In genomic region chr17:77393274-77393600, GRCh38 we compare ENCODE assay signal across 13 cellular contexts.
DNase-seq lines count a peak whose midpoint lies in the region; ATAC-seq and TF ChIP-seq lines count a peak whose summit lies in the region.
"Had no signal": no experiment of that assay in that cellular context is flagged by ENCODE, and none has a peak within 500 bp of the region (broad histone marks: within the 10 kb centered on the region; RNA-seq: fewer than 3 reads in every experiment).

No MANE protein-coding gene starts in this region.

- H3K4me2 ChIP-seq in IMR-90 (ENCODE audit: low read depth, low read length), result no peak overlapping the region

- H4K8ac ChIP-seq in IMR-90 (ENCODE audit: low read depth in 2 of 2, low read length in 2 of 2), result peak overlapping the region; percentile 77 to 84; a peak in 3 of 4 replicates

- no peak overlapping the region for H2AFZ ChIP-seq in IMR-90 (replicated peaks; ENCODE audit: low read length, poor library complexity)

- H3K27me3 Mint-ChIP-seq in osteocyte (ENCODE audit: unreplicated experiment), result no peaks in the 10 kb centered on the region
- H3K27me3 Mint-ChIP-seq in stimulated activated naive CD8-positive, alpha-beta T cell treated with anti-CD3 and anti-CD28 coated beads, Interleukin-15, amount 100 ng/mL, for 72 hours, result no peaks in the 10 kb centered on the region

- no peak for TF ChIP-seq RAD21 in IMR-90 (IDR thresholded peaks at IDR 0.05; ENCODE audit: low read length)

- peak overlapping the region; percentile 92 for H3K14ac ChIP-seq in IMR-90 (replicated peaks; ENCODE audit: low read depth, low read length)

- BruUV-seq in IMR-90 (replicated peaks; lab: Mats Ljungman, UMichigan), result no TSS peak

- 0 out of 2 replicates have a peak overlapping the region, but pooled peaks have one; percentile 47 for H4K5ac ChIP-seq in IMR-90 (ENCODE audit: low read depth, low read length)

- H3K36me3 ChIP-seq in IMR-90 (ENCODE audit: control insufficient read depth, insufficient read depth, low read length), result peaks cover 14% of the 10 kb centered on the region
- H3K36me3 ChIP-seq in effector memory CD4-positive, alpha-beta T cell (ENCODE audit: control insufficient read depth, insufficient read depth, low read length), result peaks cover 4% of the 10 kb centered on the region

- H3K4me1 Mint-ChIP-seq in osteocyte (ENCODE audit: unreplicated experiment), result peaks cover 76% of the 10 kb centered on the region
- peaks cover 91% of the 10 kb centered on the region for H3K4me1 Mint-ChIP-seq in stimulated activated naive CD8-positive, alpha-beta T cell treated with anti-CD3 and anti-CD28 coated beads, Interleukin-15, amount 100 ng/mL, for 72 hours

- peaks cover 7% of the 10 kb centered on the region for H3K36me3 Mint-ChIP-seq in osteocyte (ENCODE audit: unreplicated experiment)

- POLR2A ChIA-PET in AG04450 (lab: Yijun Ruan, JAX), result no interaction called here
- POLR2A ChIA-PET in IMR-90 (lab: Charles Lee; ENCODE audit: unreplicated experiment), result no interaction called here

- H2AK9ac ChIP-seq in IMR-90 (replicated peaks; ENCODE audit: low read depth, low read length, poor library complexity), result peak overlapping the region; percentile 98

- H3K9me3 Mint-ChIP-seq in osteocyte (ENCODE audit: unreplicated experiment), result no peaks in the 10 kb centered on the region
- no peaks in the 10 kb centered on the region for H3K9me3 Mint-ChIP-seq in stimulated activated naive CD8-positive, alpha-beta T cell treated with anti-CD3 and anti-CD28 coated beads, Interleukin-15, amount 100 ng/mL, for 72 hours

- peak overlapping the region; percentile 98 for H3K4ac ChIP-seq in IMR-90 (ENCODE audit: low read depth, low read length)

- no peak for DNase-seq in AG04450 (ENCODE audit: low read depth, low spot score)
- DNase-seq in IMR-90, result no peak
- DNase-seq in effector memory CD4-positive, alpha-beta T cell, result no peak
- DNase-seq in osteocyte (ENCODE audit: extremely low spot score, unreplicated experiment), result no peak
- DNase-seq in DMS53 treated with DMSO at 0.1 percent for 48 hours (lab: John Stamatoyannopoulos, UW; ENCODE audit: unreplicated experiment), result no peak
- no peak for DNase-seq in DMS 273 (lab: John Stamatoyannopoulos, UW; ENCODE audit: unreplicated experiment)
- DNase-seq in stimulated activated naive CD8-positive, alpha-beta T cell treated with anti-CD3 and anti-CD28 coated beads, Interleukin-15, amount 100 ng/mL, for 72 hours, result no peak
- DNase-seq: activated CD8-positive, alpha-beta memory T cell treated with anti-CD3 and anti-CD28 coated beads, Interleukin-2, amount 50 U/mL, for 48 hours; GOT3; NCI-H1694 treated with DMSO at 0.1 percent for 48 hours; stimulated activated naive CD8-positive, alpha-beta T cell treated with anti-CD3 and anti-CD28 coated beads, Interleukin-15, Interleukin-2, amounts not matched to agents 100 U/mL and 50 U/mL, for 24 hours had no signal

- no peak overlapping the region for H3K4me3 Mint-ChIP-seq in osteocyte (ENCODE audit: unreplicated experiment)
- H3K4me3 Mint-ChIP-seq in stimulated activated naive CD8-positive, alpha-beta T cell treated with anti-CD3 and anti-CD28 coated beads, Interleukin-15, amount 100 ng/mL, for 72 hours, result peak overlapping the region in 1 of 2 donors; percentile 69

- in situ Hi-C loops in IMR-90 (cut with MboI; ENCODE audit: low sequenced_read_pairs), result no loop called here

- H3K56ac ChIP-seq in IMR-90 (ENCODE audit: extremely low read depth, insufficient read depth, low read length), result peak overlapping the region; percentile 97; the same call in 1 of the 2 replicates

- TF ChIP-seq CTCF in AG04450 (IDR thresholded peaks at IDR 0.05; ENCODE audit: low read depth, low read length) (no peak), IMR-90 (conservative IDR thresholded peaks at IDR 0.05; ENCODE audit: low read depth, low read length) (no peak), osteocyte (IDR thresholded peaks at IDR 0.05) (no peak)

- no peak overlapping the region for H2BK20ac ChIP-seq in IMR-90 (ENCODE audit: low read depth, low read length)

- H2BK5ac ChIP-seq in IMR-90 (ENCODE audit: low read depth, low read length, poor library complexity, severe bottlenecking), result peak overlapping the region; percentile 91

- H4K91ac ChIP-seq in IMR-90 (ENCODE audit: insufficient read depth, low read depth, low read length), result peak overlapping the region; percentile 98

- CTCF ChIA-PET in AG04450 (lab: Charles Lee) (interaction anchor here (1.4 kb wide), 1 partner anchor 37 kb away, joined by 5 read pairs; no protein-coding TSS in a partner anchor), IMR-90 (lab: Yijun Ruan, JAX) (interaction anchor here (1.0 kb wide), 1 partner anchor 10 kb away, joined by 3 read pairs; no protein-coding TSS in a partner anchor)

- peaks cover 16 to 89% of the 10 kb centered on the region in 2 experiments; a peak in 3 of 4 replicates for H3K79me1 ChIP-seq in IMR-90 (ENCODE audit: low read depth in 1 of 2, low read length in 2 of 2)

- intact Hi-C loops in IMR-90 (cut with micrococcal nuclease), result no loop called here

- H3K4me1 ChIP-seq in IMR-90 (ENCODE audit: control insufficient read depth, insufficient read depth, low read length), result peaks cover 59% of the 10 kb centered on the region
- peaks cover 65% of the 10 kb centered on the region for H3K4me1 ChIP-seq in effector memory CD4-positive, alpha-beta T cell (ENCODE audit: control insufficient read depth, insufficient read depth, low read length, poor library complexity, severe bottlenecking)

- H3K9me3 ChIP-seq in AG04450 (ENCODE audit: control insufficient read depth, insufficient read depth, low read length) (no peaks in the 10 kb centered on the region; the same call in 1 of the 2 replicates), IMR-90 (ENCODE audit: control insufficient read depth, insufficient read depth, low read length) (no peaks in the 10 kb centered on the region)
- H3K9me3 ChIP-seq in effector memory CD4-positive, alpha-beta T cell (ENCODE audit: control insufficient read depth, low read length), result no peaks in the 10 kb centered on the region

- peak overlapping the region; percentile 85; the same call in 2 of the 3 replicates for H2BK15ac ChIP-seq in IMR-90 (ENCODE audit: low read depth, low read length)

- TF ChIP-seq POLR2A in IMR-90 (IDR thresholded peaks at IDR 0.05; ENCODE audit: low read depth, low read length), result no peak

- peak overlapping the region; percentile 65; the same call in 1 of the 2 replicates for H3K18ac ChIP-seq in IMR-90 (ENCODE audit: low read depth, low read length)

- H3K23ac ChIP-seq in IMR-90 (ENCODE audit: low read depth, low read length), result peak overlapping the region; percentile 92

- ATAC-seq in IMR-90 (ENCODE audit: low read depth), result no peak
- no peak for ATAC-seq in GM19328 (IDR thresholded peaks at IDR 0.05; ENCODE audit: unreplicated experiment)
- no peak for ATAC-seq in stimulated activated naive CD8-positive, alpha-beta T cell treated with anti-CD3 and anti-CD28 coated beads, Interleukin-15, amount 100 ng/mL, for 72 hours
- ATAC-seq: stimulated activated naive CD8-positive, alpha-beta T cell treated with anti-CD3 and anti-CD28 coated beads, Interleukin-15, Interleukin-2, amounts not matched to agents 100 U/mL and 50 U/mL, for 24 hours had no signal

- H3K4me3 ChIP-seq in AG04450 (ENCODE audit: low read depth, low read length) (no peak overlapping the region), IMR-90 (ENCODE audit: insufficient read depth, low read depth, low read length) (no peak overlapping the region)
- H3K4me3 ChIP-seq in effector memory CD4-positive, alpha-beta T cell (ENCODE audit: insufficient read depth, low read depth, low read length, poor library complexity, severe bottlenecking), result no peak overlapping the region

- no peak overlapping the region for H3K9ac ChIP-seq in IMR-90 (ENCODE audit: low read depth, low read length)

- 83% methylated on average over 1 of the region's 5 CpGs; no CpG with 5 or more reads in 1 of the 2 experiments for WGBS in IMR-90 (ENCODE audit: extremely low coverage in 2 of 2, insufficient read length in 1 of 2), 2 experiments

- H3K27ac ChIP-seq in AG04450 (ENCODE audit: low read depth, low read length), result peak overlapping the region; percentile 94
- H3K27ac ChIP-seq in IMR-90 (ENCODE audit: insufficient read depth, low read length), result peak overlapping the region; percentile 90
- H3K27ac ChIP-seq in effector memory CD4-positive, alpha-beta T cell (ENCODE audit: insufficient read depth, low read length, poor library complexity, severe bottlenecking), result peak overlapping the region; percentile 49
- H3K27ac ChIP-seq: SK-N-MC had no signal

- peak overlapping the region; percentile 98 for H2AK5ac ChIP-seq in IMR-90 (ENCODE audit: low read depth, low read length)

- H4K20me1 ChIP-seq in IMR-90 (ENCODE audit: insufficient read depth, low read length), result peaks cover 59% of the 10 kb centered on the region

- peak overlapping the region; percentile 99 for H3K27ac Mint-ChIP-seq in osteocyte (ENCODE audit: unreplicated experiment)
- H3K27ac Mint-ChIP-seq in stimulated activated naive CD8-positive, alpha-beta T cell treated with anti-CD3 and anti-CD28 coated beads, Interleukin-15, amount 100 ng/mL, for 72 hours, result no peak overlapping the region

- peaks cover 50% of the 10 kb centered on the region for H3K9me1 ChIP-seq in IMR-90 (ENCODE audit: insufficient read depth, low read length)

- peak overlapping the region; percentile 96 for H2BK120ac ChIP-seq in IMR-90 (ENCODE audit: low read depth, low read length)

- H3K27me3 ChIP-seq in AG04450 (ENCODE audit: control insufficient read depth, insufficient read depth, low read length) (no peaks in the 10 kb centered on the region), IMR-90 (ENCODE audit: control insufficient read depth, insufficient read depth, low read length) (no peaks in the 10 kb centered on the region)
- no peaks in the 10 kb centered on the region for H3K27me3 ChIP-seq in effector memory CD4-positive, alpha-beta T cell (replicated peaks; ENCODE audit: control insufficient read depth, insufficient read depth, low read length, poor library complexity, severe bottlenecking)

- dilution Hi-C loops in IMR-90 (cut with HindIII; ENCODE audit: low sequenced_read_pairs, unreplicated experiment), result no loop called here

TF ChIP-seq in IMR-90, 13 proteins besides CTCF, POLR2A, EP300 and RAD21 (continues in another document):
- TF ChIP-seq RFX5 (IDR thresholded peaks at IDR 0.05; ENCODE audit: low read depth, low read length), result no peak
- TF ChIP-seq RCOR1 (IDR thresholded peaks at IDR 0.05; ENCODE audit: insufficient replicate concordance, low read length), result no peak
- TF ChIP-seq BHLHE40 (IDR thresholded peaks at IDR 0.05; ENCODE audit: low read depth, low read length), result no peak
- no peak for TF ChIP-seq MAFK (IDR thresholded peaks at IDR 0.05; ENCODE audit: low read depth, low read length)
- no peak for TF ChIP-seq MAZ (IDR thresholded peaks at IDR 0.05; ENCODE audit: borderline replicate concordance, low read depth, low read length)
- no peak for TF ChIP-seq SMC3 (IDR thresholded peaks at IDR 0.05; ENCODE audit: low read depth, low read length)
- TF ChIP-seq CHD1 (IDR thresholded peaks at IDR 0.05; ENCODE audit: low read depth, low read length), result no peak
